ENCODE assay signal across 1 cellular context in genomic region chr6:53347921-53348435, GRCh38.
TF ChIP-seq lines count a peak whose summit lies in the region.

No MANE protein-coding gene starts in this region.

TF ChIP-seq in HEK293, 187 proteins besides CTCF, POLR2A, EP300 and RAD21 (continued from another document and continues in another):
- no peak for TF ChIP-seq PRDM4 (tag by site-specific recombination; IDR thresholded peaks at IDR 0.05)
- no peak for TF ChIP-seq ZNF449 (tag by site-specific recombination; IDR thresholded peaks at IDR 0.05)
- no peak for TF ChIP-seq ZNF658 (tag by site-specific recombination; IDR thresholded peaks at IDR 0.05)
- TF ChIP-seq ZNF645 (tag by site-specific recombination; IDR thresholded peaks at IDR 0.05): no peak
- no peak for TF ChIP-seq ZNF571 (tag by site-specific recombination; IDR thresholded peaks at IDR 0.05)
- TF ChIP-seq ZNF114 (tag by site-specific recombination; IDR thresholded peaks at IDR 0.05): no peak
- TF ChIP-seq ZNF292 (tag by site-specific recombination; IDR thresholded peaks at IDR 0.05; ENCODE audit: borderline replicate concordance, low read depth): no peak
- no peak for TF ChIP-seq ZNF140 (tag by site-specific recombination; IDR thresholded peaks at IDR 0.05)
- TF ChIP-seq ZNF426 (tag by site-specific recombination; IDR thresholded peaks at IDR 0.05): no peak
- TF ChIP-seq ZBTB6 (tag by site-specific recombination; IDR thresholded peaks at IDR 0.05): no peak
- TF ChIP-seq BCL11A (tag by site-specific recombination; IDR thresholded peaks at IDR 0.05; ENCODE audit: low read depth): no peak
- TF ChIP-seq ZNF157 (tag by site-specific recombination; IDR thresholded peaks at IDR 0.05): no peak
- TF ChIP-seq ZBTB7A (tag by site-specific recombination; IDR thresholded peaks at IDR 0.05; ENCODE audit: low read depth): no peak
- no peak for TF ChIP-seq KLF7 (tag by site-specific recombination; IDR thresholded peaks at IDR 0.05; ENCODE audit: borderline replicate concordance)
- 0 out of 2 replicates have a peak, but pooled peaks have one; percentile 44 for TF ChIP-seq ZFP37 (tag by site-specific recombination; IDR thresholded peaks at IDR 0.05)
- TF ChIP-seq ZNF146 (tag by site-specific recombination; IDR thresholded peaks at IDR 0.05): no peak
- TF ChIP-seq ZFP41 (tag by site-specific recombination; IDR thresholded peaks at IDR 0.05; ENCODE audit: borderline replicate concordance): no peak
- no peak for TF ChIP-seq ZNF555 (tag by site-specific recombination; conservative IDR thresholded peaks at IDR 0.05)
- TF ChIP-seq ZNF175 (tag by site-specific recombination; IDR thresholded peaks at IDR 0.05): no peak
- TF ChIP-seq ZNF223 (tag by site-specific recombination; IDR thresholded peaks at IDR 0.05): no peak
- no peak for TF ChIP-seq ZNF513 (tag by site-specific recombination; IDR thresholded peaks at IDR 0.05)
- no peak for TF ChIP-seq ZNF747 (tag by site-specific recombination; IDR thresholded peaks at IDR 0.05)
- TF ChIP-seq OVOL3 (tag by site-specific recombination; IDR thresholded peaks at IDR 0.05): no peak
- no peak for TF ChIP-seq ZNF174 (tag by site-specific recombination; IDR thresholded peaks at IDR 0.05)
- no peak for TF ChIP-seq TRIM28 (IDR thresholded peaks at IDR 0.05; ENCODE audit: borderline replicate concordance, low read length)
- TF ChIP-seq ZBTB11 (tag by site-specific recombination; conservative IDR thresholded peaks at IDR 0.05; ENCODE audit: low read depth): no peak
- TF ChIP-seq ZBTB26 (tag by site-specific recombination; optimal IDR thresholded peaks at IDR 0.05): no peak
- TF ChIP-seq ZFHX2 (tag by site-specific recombination; conservative IDR thresholded peaks at IDR 0.05): peak; percentile 58
- no peak for TF ChIP-seq ZBTB49 (tag by site-specific recombination; IDR thresholded peaks at IDR 0.05; ENCODE audit: low read depth)
- no peak for TF ChIP-seq AEBP2 (tag by site-specific recombination; IDR thresholded peaks at IDR 0.05; ENCODE audit: borderline replicate concordance)
- TF ChIP-seq ZNF580 (tag by site-specific recombination; IDR thresholded peaks at IDR 0.05): no peak
- no peak for TF ChIP-seq ZNF701 (tag by site-specific recombination; IDR thresholded peaks at IDR 0.05)
- TF ChIP-seq KLF8 (tag by site-specific recombination; IDR thresholded peaks at IDR 0.05): 0 out of 2 replicates have a peak, but pooled peaks have one; percentile 26
- TF ChIP-seq SCRT2 (tag by site-specific recombination; IDR thresholded peaks at IDR 0.05): no peak
- TF ChIP-seq ZNF560 (tag by site-specific recombination; IDR thresholded peaks at IDR 0.05; ENCODE audit: borderline replicate concordance): no peak
- 0 out of 2 replicates have a peak, but pooled peaks have one; percentile 2 for TF ChIP-seq PRDM10 (tag by site-specific recombination; IDR thresholded peaks at IDR 0.05)
- no peak for TF ChIP-seq ZSCAN30 (tag by site-specific recombination; IDR thresholded peaks at IDR 0.05)
- no peak for TF ChIP-seq GLI4 (tag by site-specific recombination; IDR thresholded peaks at IDR 0.05)
